In the genomic region with DNA sequence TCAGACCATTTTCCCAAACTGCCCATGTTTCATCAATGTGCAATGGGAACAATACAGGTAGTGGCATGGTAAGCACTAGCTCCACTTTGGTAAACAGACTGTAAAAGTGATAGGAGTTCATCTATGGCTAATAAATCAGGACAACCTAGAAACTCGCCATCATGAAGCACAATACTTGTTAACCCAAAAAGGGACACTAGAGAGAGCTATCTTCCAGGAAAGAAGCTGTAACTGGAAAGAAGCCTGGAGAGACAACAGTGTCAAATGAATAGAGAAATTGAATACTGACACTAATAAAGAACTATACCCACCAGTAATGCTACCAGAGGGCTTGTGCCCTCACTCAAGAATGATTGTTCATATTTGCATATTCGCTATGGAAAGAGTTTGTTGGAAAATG, we compare ENCODE assay signal across 1 cellular context.
TF ChIP-seq lines count a peak whose summit lies in the region.

No MANE protein-coding gene starts in this region.

TF ChIP-seq in H1, 55 proteins besides CTCF, POLR2A, EP300 and RAD21:
- no peak for TF ChIP-seq SAP30 (IDR thresholded peaks at IDR 0.05; ENCODE audit: insufficient read depth, insufficient replicate concordance, low read length)
- no peak for TF ChIP-seq TAF7 (optimal IDR thresholded peaks at IDR 0.05; ENCODE audit: borderline replicate concordance, low read depth, low read length)
- no peak for TF ChIP-seq FOSL1 (IDR thresholded peaks at IDR 0.05; ENCODE audit: insufficient read depth, low read depth, low read length)
- TF ChIP-seq KDM5A (IDR thresholded peaks at IDR 0.05; ENCODE audit: low read length): no peak
- no peak for TF ChIP-seq SP2 (IDR thresholded peaks at IDR 0.05; ENCODE audit: low read length)
- TF ChIP-seq BCL11A (IDR thresholded peaks at IDR 0.05; ENCODE audit: low read depth in 2 of 2, low read length in 2 of 2): no peak
- no peak for TF ChIP-seq GTF2F1 (IDR thresholded peaks at IDR 0.05; ENCODE audit: borderline replicate concordance, low read depth, low read length)
- TF ChIP-seq, protein P1, sequence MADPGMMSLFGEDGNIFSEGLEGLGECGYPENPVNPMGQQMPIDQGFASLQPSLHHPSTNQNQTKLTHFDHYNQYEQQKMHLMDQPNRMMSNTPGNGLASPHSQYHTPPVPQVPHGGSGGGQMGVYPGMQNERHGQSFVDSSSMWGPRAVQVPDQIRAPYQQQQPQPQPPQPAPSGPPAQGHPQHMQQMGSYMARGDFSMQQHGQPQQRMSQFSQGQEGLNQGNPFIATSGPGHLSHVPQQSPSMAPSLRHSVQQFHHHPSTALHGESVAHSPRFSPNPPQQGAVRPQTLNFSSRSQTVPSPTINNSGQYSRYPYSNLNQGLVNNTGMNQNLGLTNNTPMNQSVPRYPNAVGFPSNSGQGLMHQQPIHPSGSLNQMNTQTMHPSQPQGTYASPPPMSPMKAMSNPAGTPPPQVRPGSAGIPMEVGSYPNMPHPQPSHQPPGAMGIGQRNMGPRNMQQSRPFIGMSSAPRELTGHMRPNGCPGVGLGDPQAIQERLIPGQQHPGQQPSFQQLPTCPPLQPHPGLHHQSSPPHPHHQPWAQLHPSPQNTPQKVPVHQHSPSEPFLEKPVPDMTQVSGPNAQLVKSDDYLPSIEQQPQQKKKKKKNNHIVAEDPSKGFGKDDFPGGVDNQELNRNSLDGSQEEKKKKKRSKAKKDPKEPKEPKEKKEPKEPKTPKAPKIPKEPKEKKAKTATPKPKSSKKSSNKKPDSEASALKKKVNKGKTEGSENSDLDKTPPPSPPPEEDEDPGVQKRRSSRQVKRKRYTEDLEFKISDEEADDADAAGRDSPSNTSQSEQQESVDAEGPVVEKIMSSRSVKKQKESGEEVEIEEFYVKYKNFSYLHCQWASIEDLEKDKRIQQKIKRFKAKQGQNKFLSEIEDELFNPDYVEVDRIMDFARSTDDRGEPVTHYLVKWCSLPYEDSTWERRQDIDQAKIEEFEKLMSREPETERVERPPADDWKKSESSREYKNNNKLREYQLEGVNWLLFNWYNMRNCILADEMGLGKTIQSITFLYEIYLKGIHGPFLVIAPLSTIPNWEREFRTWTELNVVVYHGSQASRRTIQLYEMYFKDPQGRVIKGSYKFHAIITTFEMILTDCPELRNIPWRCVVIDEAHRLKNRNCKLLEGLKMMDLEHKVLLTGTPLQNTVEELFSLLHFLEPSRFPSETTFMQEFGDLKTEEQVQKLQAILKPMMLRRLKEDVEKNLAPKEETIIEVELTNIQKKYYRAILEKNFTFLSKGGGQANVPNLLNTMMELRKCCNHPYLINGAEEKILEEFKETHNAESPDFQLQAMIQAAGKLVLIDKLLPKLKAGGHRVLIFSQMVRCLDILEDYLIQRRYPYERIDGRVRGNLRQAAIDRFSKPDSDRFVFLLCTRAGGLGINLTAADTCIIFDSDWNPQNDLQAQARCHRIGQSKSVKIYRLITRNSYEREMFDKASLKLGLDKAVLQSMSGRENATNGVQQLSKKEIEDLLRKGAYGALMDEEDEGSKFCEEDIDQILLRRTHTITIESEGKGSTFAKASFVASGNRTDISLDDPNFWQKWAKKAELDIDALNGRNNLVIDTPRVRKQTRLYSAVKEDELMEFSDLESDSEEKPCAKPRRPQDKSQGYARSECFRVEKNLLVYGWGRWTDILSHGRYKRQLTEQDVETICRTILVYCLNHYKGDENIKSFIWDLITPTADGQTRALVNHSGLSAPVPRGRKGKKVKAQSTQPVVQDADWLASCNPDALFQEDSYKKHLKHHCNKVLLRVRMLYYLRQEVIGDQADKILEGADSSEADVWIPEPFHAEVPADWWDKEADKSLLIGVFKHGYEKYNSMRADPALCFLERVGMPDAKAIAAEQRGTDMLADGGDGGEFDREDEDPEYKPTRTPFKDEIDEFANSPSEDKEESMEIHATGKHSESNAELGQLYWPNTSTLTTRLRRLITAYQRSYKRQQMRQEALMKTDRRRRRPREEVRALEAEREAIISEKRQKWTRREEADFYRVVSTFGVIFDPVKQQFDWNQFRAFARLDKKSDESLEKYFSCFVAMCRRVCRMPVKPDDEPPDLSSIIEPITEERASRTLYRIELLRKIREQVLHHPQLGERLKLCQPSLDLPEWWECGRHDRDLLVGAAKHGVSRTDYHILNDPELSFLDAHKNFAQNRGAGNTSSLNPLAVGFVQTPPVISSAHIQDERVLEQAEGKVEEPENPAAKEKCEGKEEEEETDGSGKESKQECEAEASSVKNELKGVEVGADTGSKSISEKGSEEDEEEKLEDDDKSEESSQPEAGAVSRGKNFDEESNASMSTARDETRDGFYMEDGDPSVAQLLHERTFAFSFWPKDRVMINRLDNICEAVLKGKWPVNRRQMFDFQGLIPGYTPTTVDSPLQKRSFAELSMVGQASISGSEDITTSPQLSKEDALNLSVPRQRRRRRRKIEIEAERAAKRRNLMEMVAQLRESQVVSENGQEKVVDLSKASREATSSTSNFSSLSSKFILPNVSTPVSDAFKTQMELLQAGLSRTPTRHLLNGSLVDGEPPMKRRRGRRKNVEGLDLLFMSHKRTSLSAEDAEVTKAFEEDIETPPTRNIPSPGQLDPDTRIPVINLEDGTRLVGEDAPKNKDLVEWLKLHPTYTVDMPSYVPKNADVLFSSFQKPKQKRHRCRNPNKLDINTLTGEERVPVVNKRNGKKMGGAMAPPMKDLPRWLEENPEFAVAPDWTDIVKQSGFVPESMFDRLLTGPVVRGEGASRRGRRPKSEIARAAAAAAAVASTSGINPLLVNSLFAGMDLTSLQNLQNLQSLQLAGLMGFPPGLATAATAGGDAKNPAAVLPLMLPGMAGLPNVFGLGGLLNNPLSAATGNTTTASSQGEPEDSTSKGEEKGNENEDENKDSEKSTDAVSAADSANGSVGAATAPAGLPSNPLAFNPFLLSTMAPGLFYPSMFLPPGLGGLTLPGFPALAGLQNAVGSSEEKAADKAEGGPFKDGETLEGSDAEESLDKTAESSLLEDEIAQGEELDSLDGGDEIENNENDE (IDR thresholded peaks at IDR 0.05; ENCODE audit: insufficient replicate concordance, low read length): no peak
- no peak for TF ChIP-seq SIN3A (conservative IDR thresholded peaks at IDR 0.05 in 1 of 2, IDR thresholded peaks at IDR 0.05 in 1 of 2; ENCODE audit: low read depth in 1 of 2, low read length in 2 of 2)
- TF ChIP-seq RFX5 (IDR thresholded peaks at IDR 0.05; ENCODE audit: borderline replicate concordance, low read depth, low read length): no peak
- no peak for TF ChIP-seq E2F6 (IDR thresholded peaks at IDR 0.05)
- TF ChIP-seq NANOG (IDR thresholded peaks at IDR 0.05; ENCODE audit: insufficient read depth, low read depth, low read length, poor library complexity, severe bottlenecking): no peak
- no peak for TF ChIP-seq MAFK (IDR thresholded peaks at IDR 0.05; ENCODE audit: low read depth, low read length)
- TF ChIP-seq SUZ12 (IDR thresholded peaks at IDR 0.05; ENCODE audit: low read length): no peak
- TF ChIP-seq NRF1 (IDR thresholded peaks at IDR 0.05; ENCODE audit: low read depth, low read length): no peak
- TF ChIP-seq, protein P2, sequence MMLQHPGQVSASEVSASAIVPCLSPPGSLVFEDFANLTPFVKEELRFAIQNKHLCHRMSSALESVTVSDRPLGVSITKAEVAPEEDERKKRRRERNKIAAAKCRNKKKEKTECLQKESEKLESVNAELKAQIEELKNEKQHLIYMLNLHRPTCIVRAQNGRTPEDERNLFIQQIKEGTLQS (IDR thresholded peaks at IDR 0.05; ENCODE audit: insufficient read depth, low read depth, low read length): no peak
- no peak for TF ChIP-seq SP4 (IDR thresholded peaks at IDR 0.05; ENCODE audit: low read length)
- no peak for TF ChIP-seq CBX5 (IDR thresholded peaks at IDR 0.05; ENCODE audit: low read depth, low read length)
- no peak for TF ChIP-seq CHD2 (IDR thresholded peaks at IDR 0.05; ENCODE audit: low read length)
- no peak for TF ChIP-seq KDM4A (IDR thresholded peaks at IDR 0.05; ENCODE audit: low read depth, low read length, severe bottlenecking)
TF ChIP-seq in H1: peak in this region for 0.
